8 cellular contexts compared by ENCODE assay signal in genomic region chr7:106425017-106425719, GRCh38.
DNase-seq lines count a peak whose midpoint lies in the region; ATAC-seq and TF ChIP-seq lines count a peak whose summit lies in the region.

No MANE protein-coding gene starts in this region.

- H3K27ac ChIP-seq in SK-N-SH (ENCODE audit: low read depth in 2 of 2, low read length in 1 of 2), result peak overlapping the region; percentile 68 to 83; a peak in 3 of 4 replicates

- no peaks in the 10 kb centered on the region for H3K9me2 ChIP-seq in SK-N-SH

- ATAC-seq in GM19351 (IDR thresholded peaks at IDR 0.05; ENCODE audit: unreplicated experiment), result peak; percentile 94
- peak; percentile 92 for ATAC-seq in HG03439 (IDR thresholded peaks at IDR 0.05; ENCODE audit: unreplicated experiment)
- peak; percentile 62 for ATAC-seq in left lobe of liver

- in situ Hi-C loops in astrocyte of the spinal cord (cut with HindIII; ENCODE audit: low sequenced_read_pairs), result no loop called here

- no peaks in the 10 kb centered on the region for H3K9me3 ChIP-seq in SK-N-SH

- WGBS in SK-N-SH (ENCODE audit: low lambda C conversion rate), result 17% methylated on average over 7 of the region's 7 CpGs

- H3K9ac ChIP-seq in SK-N-SH, result peak overlapping the region; percentile 46; the same call in 1 of the 2 replicates

- DNase-seq in CD1c-positive myeloid dendritic cell (ENCODE audit: extremely low spot score) (peak; percentile 96), SK-N-SH (no peak), astrocyte of the spinal cord (ENCODE audit: low read depth, low spot score) (peak; percentile 98), left lobe of liver (ENCODE audit: low spot score) (peak; percentile 88), ecto neural progenitor cell (ENCODE audit: low spot score) (no peak)
- DNase-seq in stimulated activated CD8-positive, alpha-beta memory T cell treated with anti-CD3 and anti-CD28 coated beads, Interleukin-12 subunit alpha, Interleukin-12 subunit beta, amount 100 ng/mL, for 1 hour (ENCODE audit: low read depth), result peak; percentile 15

- peak; percentile 42 to 72; a peak in 3 of 4 replicates for TF ChIP-seq EP300 in SK-N-SH (IDR thresholded peaks at IDR 0.05; ENCODE audit: borderline replicate concordance in 1 of 2, low read depth in 1 of 2, low read length in 1 of 2)

- CTCF ChIA-PET in SK-N-SH (lab: Yijun Ruan, JAX), result interaction anchor here (0.6 to 1.4 kb wide), 3 partner anchors 37 to 249 kb away, joined by 3 to 5 read pairs (median 3); no protein-coding TSS in a partner anchor

- H3K4me2 ChIP-seq in SK-N-SH, result peak overlapping the region; percentile 58

- no peaks in the 10 kb centered on the region for H3K27me3 ChIP-seq in SK-N-SH (ENCODE audit: insufficient read depth)

- peak overlapping the region in 1 of 2 experiments; percentile 7; a peak in 1 of 4 replicates for H3K4me3 ChIP-seq in SK-N-SH (ENCODE audit: low read depth in 2 of 2, low read length in 1 of 2)
- H3K4me3 ChIP-seq in astrocyte of the spinal cord (ENCODE audit: low read depth, low read length), result no peak overlapping the region

- no peaks in the 10 kb centered on the region for H3K79me2 ChIP-seq in SK-N-SH (ENCODE audit: insufficient read depth)

- no peak for TF ChIP-seq RAD21 in SK-N-SH (IDR thresholded peaks at IDR 0.05; ENCODE audit: low read length)

- H3F3A ChIP-seq in SK-N-SH (replicated peaks; ENCODE audit: insufficient read depth), result peaks cover 26% of the 10 kb centered on the region

- POLR2A ChIA-PET in SK-N-SH (lab: Yijun Ruan, JAX), result no interaction called here

- no peaks in the 10 kb centered on the region for H3K36me3 ChIP-seq in SK-N-SH (replicated peaks in 1 of 2; ENCODE audit: control insufficient read depth in 1 of 2, insufficient read depth in 2 of 2, low read length in 1 of 2)

- H2AFZ ChIP-seq in SK-N-SH (ENCODE audit: low read depth), result peak overlapping the region; percentile 52

- no peaks in the 10 kb centered on the region for H4K20me1 ChIP-seq in SK-N-SH (ENCODE audit: insufficient read depth)

- TF ChIP-seq CTCF in SK-N-SH (IDR thresholded peaks at IDR 0.05) (no peak), astrocyte of the spinal cord (IDR thresholded peaks at IDR 0.05; ENCODE audit: low read depth, low read length) (no peak)

- peaks cover 16 to 37% of the 10 kb centered on the region in 2 experiments for H3K4me1 ChIP-seq in SK-N-SH (ENCODE audit: control insufficient read depth in 1 of 2, insufficient read depth in 2 of 2, low read depth in 1 of 2, low read length in 1 of 2)

TF ChIP-seq in SK-N-SH, 30 proteins besides CTCF, POLR2A, EP300 and RAD21:
- TF ChIP-seq SIN3A (IDR thresholded peaks at IDR 0.05; ENCODE audit: borderline replicate concordance, low read depth, low read length) (peak; percentile 29; the same call in 1 of the 2 replicates), IRF3 (IDR thresholded peaks at IDR 0.05; ENCODE audit: low read depth, low read length) (no peak), MAX (IDR thresholded peaks at IDR 0.05; ENCODE audit: low read depth) (peak; percentile 90), REST (IDR thresholded peaks at IDR 0.05; ENCODE audit: low read depth, low read length) (0 out of 2 replicates have a peak, but pooled peaks have one; percentile 20), GATA2 (CRISPR knock-in tag; IDR thresholded peaks at IDR 0.05) (no peak), NFIC (IDR thresholded peaks at IDR 0.05; ENCODE audit: borderline replicate concordance) (peak; percentile 74), PBX3 (IDR thresholded peaks at IDR 0.05) (peak; percentile 94), TEAD4 (IDR thresholded peaks at IDR 0.05; ENCODE audit: borderline replicate concordance, insufficient read depth) (peak; percentile 72; the same call in 1 of the 2 replicates), JUND (IDR thresholded peaks at IDR 0.05) (peak; percentile 39), RXRA (IDR thresholded peaks at IDR 0.05; ENCODE audit: borderline replicate concordance, low read depth) (no peak), ZBTB33 (IDR thresholded peaks at IDR 0.05; ENCODE audit: borderline replicate concordance, low read depth) (peak; percentile 51; the same call in 1 of the 2 replicates), ELF1 (IDR thresholded peaks at IDR 0.05) (0 out of 2 replicates have a peak, but pooled peaks have one; percentile 33), FOSL2 (IDR thresholded peaks at IDR 0.05; ENCODE audit: borderline replicate concordance, low read depth) (peak; percentile 60; the same call in 1 of the 2 replicates), TCF12 (IDR thresholded peaks at IDR 0.05) (peak; percentile 79), POLR2AphosphoS5 (IDR thresholded peaks at IDR 0.05; ENCODE audit: low read depth, low read length) (peak; percentile 65; the same call in 1 of the 2 replicates), TAF1 (IDR thresholded peaks at IDR 0.05; ENCODE audit: borderline replicate concordance, low read depth, low read length) (0 out of 2 replicates have a peak, but pooled peaks have one; percentile 22), MXI1 (IDR thresholded peaks at IDR 0.05; ENCODE audit: low read depth, low read length) (no peak; the same call in 1 of the 2 replicates), FOXJ3 (CRISPR knock-in tag; IDR thresholded peaks at IDR 0.05) (no peak)

Comparison
In these comparisons a context has a peak if more than half of its experiments do, and no peak if none do; other contexts are left out.
1. DNase-seq: peak in CD1c-positive myeloid dendritic cell (single experiment), astrocyte of the spinal cord (single experiment), left lobe of liver (single experiment) and stimulated activated CD8-positive, alpha-beta memory T cell treated with anti-CD3 and anti-CD28 coated beads, Interleukin-12 subunit alpha, Interleukin-12 subunit beta, amount 100 ng/mL, for 1 hour (single experiment); none in SK-N-SH (single experiment) and ecto neural progenitor cell (single experiment).
2. Peak in every context shown above with its lines, with median percentiles within 50 percentile points of each other: ATAC-seq.